14 cellular contexts compared by ENCODE assay signal in the genomic region with DNA sequence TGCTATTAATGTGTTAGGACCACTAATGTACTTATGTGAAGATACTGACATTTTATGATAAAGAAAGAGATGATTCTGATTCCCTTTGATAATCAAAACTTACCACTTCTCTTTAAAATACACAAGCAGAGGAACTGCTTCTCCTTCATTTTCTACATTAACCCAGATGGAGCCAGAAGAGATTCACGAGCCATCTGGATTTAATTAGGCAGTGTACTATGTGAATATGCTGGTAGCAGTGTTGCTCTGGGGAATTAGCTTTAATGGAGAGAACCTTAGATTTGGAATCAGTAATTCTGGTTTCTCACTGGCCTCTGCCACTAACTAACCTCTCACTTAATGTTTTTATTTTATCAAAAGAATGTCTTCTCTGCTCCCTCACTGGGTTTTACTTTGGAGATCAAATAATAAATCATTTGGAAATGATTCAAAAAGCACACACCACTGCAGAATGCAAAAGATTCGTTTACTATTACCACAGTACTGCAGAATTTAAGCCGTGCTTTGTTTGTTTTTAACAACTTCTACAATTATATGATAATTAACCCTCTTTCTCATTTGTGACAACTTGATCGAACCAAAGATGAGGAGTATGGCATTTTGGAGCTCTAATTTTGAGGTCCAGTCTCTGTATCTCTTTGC.
DNase-seq lines count a peak whose midpoint lies in the region; ATAC-seq and TF ChIP-seq lines count a peak whose summit lies in the region.
"Had no signal": no experiment of that assay in that cellular context is flagged by ENCODE, and none has a peak within 500 bp of the region (broad histone marks: within the 10 kb centered on the region; RNA-seq: fewer than 3 reads in every experiment).

No MANE protein-coding gene starts in this region.

- CTCF ChIA-PET in activated naive CD4-positive, alpha-beta T cell treated with anti-CD3 and anti-CD28 coated beads for 36 hours (lab: Charles Lee), result no interaction called here

- no peaks in the 10 kb centered on the region for H3K9me3 Mint-ChIP-seq in chondrocyte (ENCODE audit: low read depth)
- no peaks in the 10 kb centered on the region for H3K9me3 Mint-ChIP-seq in activated naive CD4-positive, alpha-beta T cell treated with anti-CD3 and anti-CD28 coated beads for 36 hours
- peaks cover 4% of the 10 kb centered on the region for H3K9me3 Mint-ChIP-seq in activated T-helper 17 cell treated with anti-CD3 and anti-CD28 coated beads, Interleukin-2, amount 50 U/mL, for 72 hours
- H3K9me3 Mint-ChIP-seq: activated B cell treated with CpG ODN at 0.5 μM for 24 hours had no signal

- intact Hi-C loops in activated naive CD4-positive, alpha-beta T cell treated with anti-CD3 and anti-CD28 coated beads for 36 hours (cut with micrococcal nuclease), result no loop called here

- no peaks in the 10 kb centered on the region for H3K27me3 Mint-ChIP-seq in chondrocyte (ENCODE audit: low read depth)
- no peaks in the 10 kb centered on the region for H3K27me3 Mint-ChIP-seq in activated naive CD4-positive, alpha-beta T cell treated with anti-CD3 and anti-CD28 coated beads for 36 hours (ENCODE audit: low read depth)
- H3K27me3 Mint-ChIP-seq in activated T-helper 17 cell treated with anti-CD3 and anti-CD28 coated beads, Interleukin-2, amount 50 U/mL, for 72 hours, result no peaks in the 10 kb centered on the region
- H3K27me3 Mint-ChIP-seq: activated B cell treated with CpG ODN at 0.5 μM for 24 hours, B cell had no signal

- H3K4me3 ChIP-seq in AG09309 (ENCODE audit: control insufficient read depth, low read depth, low read length), result no peak overlapping the region

- DNase-seq in AG09309 (ENCODE audit: low read depth), result peak; percentile 21
- peak; percentile 26 for DNase-seq in NCI-H1092 treated with DMSO at 0.1 percent for 48 hours (lab: John Stamatoyannopoulos, UW)
- DNase-seq in chondrocyte (ENCODE audit: low spot score), result no peak
- DNase-seq in myocyte (ENCODE audit: low read depth), result peak; percentile 22
- no peak for DNase-seq in stimulated activated CD4-positive, alpha-beta T cell treated with anti-CD3 and anti-CD28 coated beads, Interleukin-4, amount 100 ng/mL, for 1 hour
- DNase-seq in kidney tubule cell (ENCODE audit: low spot score), result no peak
- DNase-seq in activated naive CD4-positive, alpha-beta T cell treated with anti-CD3 and anti-CD28 coated beads for 36 hours, result no peak
- DNase-seq: activated B cell treated with CpG ODN at 0.5 μM for 24 hours; effector CD8-positive, alpha-beta T cell; mesendoderm; NK-92 treated with Interleukin-12 subunit alpha and Interleukin-12 subunit beta, amount 100 ng/mL, for 24 hours; stimulated activated CD4-positive, alpha-beta T cell treated with anti-CD3 and anti-CD28 coated beads, Interleukin-1b, Interleukin-23, amount 100 ng/mL, for 48 hours had no signal

- peak overlapping the region; percentile 49 for H3K27ac Mint-ChIP-seq in chondrocyte (ENCODE audit: unreplicated experiment)
- no peak overlapping the region for H3K27ac Mint-ChIP-seq in activated naive CD4-positive, alpha-beta T cell treated with anti-CD3 and anti-CD28 coated beads for 36 hours
- no peak overlapping the region for H3K27ac Mint-ChIP-seq in activated T-helper 17 cell treated with anti-CD3 and anti-CD28 coated beads, Interleukin-2, amount 50 U/mL, for 72 hours
- H3K27ac Mint-ChIP-seq: activated B cell treated with CpG ODN at 0.5 μM for 24 hours, B cell had no signal

- TF ChIP-seq CTCF in AG09309 (IDR thresholded peaks at IDR 0.05; ENCODE audit: control insufficient read depth, insufficient read depth, low read depth, low read length, missing control alignments), result no peak
- no peak for TF ChIP-seq CTCF in chondrocyte (IDR thresholded peaks at IDR 0.05)

- H3K4me1 Mint-ChIP-seq in chondrocyte (ENCODE audit: low read depth), result peaks cover 20% of the 10 kb centered on the region
- H3K4me1 Mint-ChIP-seq in activated naive CD4-positive, alpha-beta T cell treated with anti-CD3 and anti-CD28 coated beads for 36 hours (ENCODE audit: low read depth), result no peaks in the 10 kb centered on the region
- no peaks in the 10 kb centered on the region for H3K4me1 Mint-ChIP-seq in activated T-helper 17 cell treated with anti-CD3 and anti-CD28 coated beads, Interleukin-2, amount 50 U/mL, for 72 hours
- H3K4me1 Mint-ChIP-seq: activated B cell treated with CpG ODN at 0.5 μM for 24 hours, B cell had no signal

- no peak overlapping the region for H3K4me3 Mint-ChIP-seq in chondrocyte (ENCODE audit: unreplicated experiment)
- no peak overlapping the region for H3K4me3 Mint-ChIP-seq in activated naive CD4-positive, alpha-beta T cell treated with anti-CD3 and anti-CD28 coated beads for 36 hours
- H3K4me3 Mint-ChIP-seq in activated T-helper 17 cell treated with anti-CD3 and anti-CD28 coated beads, Interleukin-2, amount 50 U/mL, for 72 hours, result no peak overlapping the region
- H3K4me3 Mint-ChIP-seq: activated B cell treated with CpG ODN at 0.5 μM for 24 hours, B cell had no signal

- H3K36me3 Mint-ChIP-seq in chondrocyte (ENCODE audit: low read depth), result no peaks in the 10 kb centered on the region
- no peaks in the 10 kb centered on the region for H3K36me3 Mint-ChIP-seq in activated naive CD4-positive, alpha-beta T cell treated with anti-CD3 and anti-CD28 coated beads for 36 hours (ENCODE audit: low read depth)
- no peaks in the 10 kb centered on the region for H3K36me3 Mint-ChIP-seq in activated T-helper 17 cell treated with anti-CD3 and anti-CD28 coated beads, Interleukin-2, amount 50 U/mL, for 72 hours (ENCODE audit: low read depth)

- ATAC-seq in activated T-helper 17 cell treated with anti-CD3 and anti-CD28 coated beads, Interleukin-2, amount 50 U/mL, for 72 hours (replicated peaks), result no peak

Comparison
In these comparisons a context has a peak if more than half of its experiments do, and no peak if none do; other contexts are left out.
1. DNase-seq: peak in AG09309 (single experiment), NCI-H1092 treated with DMSO at 0.1 percent for 48 hours (single experiment) and myocyte (single experiment); none in chondrocyte (single experiment), stimulated activated CD4-positive, alpha-beta T cell treated with anti-CD3 and anti-CD28 coated beads, Interleukin-4, amount 100 ng/mL, for 1 hour (single experiment), kidney tubule cell (single experiment) and activated naive CD4-positive, alpha-beta T cell treated with anti-CD3 and anti-CD28 coated beads for 36 hours (single experiment).